Comparison of ENCODE assay signal across 8 cellular contexts in genomic region chr6:23446394-23447001, GRCh38.
DNase-seq lines count a peak whose midpoint lies in the region; ATAC-seq and TF ChIP-seq lines count a peak whose summit lies in the region.

No MANE protein-coding gene starts in this region.

- H3K36me3 ChIP-seq in cardiac muscle cell: no peaks in the 10 kb centered on the region

- peak; percentile 84 for TF ChIP-seq CTCF in AG04450 (IDR thresholded peaks at IDR 0.05; ENCODE audit: low read depth, low read length)
- TF ChIP-seq CTCF in cardiac muscle cell (IDR thresholded peaks at IDR 0.05; ENCODE audit: low read depth, low read length): peak; percentile 76

- H3K27ac ChIP-seq in AG04450 (ENCODE audit: low read depth, low read length) (no peak overlapping the region), cardiac muscle cell (no peak overlapping the region)

- no peaks in the 10 kb centered on the region for H3K9me3 ChIP-seq in AG04450 (ENCODE audit: control insufficient read depth, insufficient read depth, low read length)
- H3K9me3 ChIP-seq in cardiac muscle cell (ENCODE audit: low read depth): no peaks in the 10 kb centered on the region

- CTCF ChIA-PET in AG04450 (lab: Charles Lee): interaction anchor here (0.6 to 2.9 kb wide), 22 partner anchors 8 to 1854 kb away, joined by 3 to 8 read pairs (median 3); no protein-coding TSS in a partner anchor

- DNase-seq in AG04450 (ENCODE audit: low read depth, low spot score): peak; percentile 45
- DNase-seq in NCI-H1092 (lab: John Stamatoyannopoulos, UW): peak; percentile 61
- peak; percentile 44 for DNase-seq in SW480 (ENCODE audit: low spot score)
- DNase-seq in cardiac muscle cell (ENCODE audit: low read depth in 1 of 2, low spot score in 1 of 2): peak; percentile 49 to 73
- peak; percentile 39 for DNase-seq in smooth muscle cell of the brain vasculature (ENCODE audit: low read depth, low spot score)

- H3K27me3 ChIP-seq in AG04450 (ENCODE audit: control insufficient read depth, insufficient read depth, low read length): no peaks in the 10 kb centered on the region
- H3K27me3 ChIP-seq in cardiac muscle cell: no peaks in the 10 kb centered on the region

- H3K4me3 ChIP-seq in AG04450 (ENCODE audit: low read depth, low read length): no peak overlapping the region
- H3K4me3 ChIP-seq in cardiac muscle cell: no peak overlapping the region

- POLR2A ChIA-PET in AG04450 (lab: Yijun Ruan, JAX): no interaction called here

- H3K4me1 ChIP-seq in cardiac muscle cell (ENCODE audit: low read depth): peaks cover 18% of the 10 kb centered on the region

- ATAC-seq in GM19395 (IDR thresholded peaks at IDR 0.05; ENCODE audit: unreplicated experiment): no peak
- ATAC-seq in HG03097 (IDR thresholded peaks at IDR 0.05; ENCODE audit: low FRiP score, unreplicated experiment): no peak
- ATAC-seq in GM21786 (IDR thresholded peaks at IDR 0.05; ENCODE audit: unreplicated experiment): no peak
